8 cellular contexts compared by ENCODE assay signal in genomic region chr17:57892146-57892819, GRCh38. TPM values are rescaled to one million over a fixed set of nuclear protein-coding genes. Genes with fewer than 3 reads are reported as not detected.
DNase-seq lines count a peak whose midpoint lies in the region; ATAC-seq and TF ChIP-seq lines count a peak whose summit lies in the region.

No MANE protein-coding gene starts in this region.

- peak overlapping the region; percentile 64 for H3K4me3 Mint-ChIP-seq in MCF 10A (ENCODE audit: unreplicated experiment)
- H3K4me3 Mint-ChIP-seq in immature natural killer cell = peak overlapping the region in 4 of 5 donors; percentile 16 to 75 (median 46)

- ATAC-seq in GM18868 (IDR thresholded peaks at IDR 0.05; ENCODE audit: unreplicated experiment) = peak; percentile 52
- ATAC-seq in HG02642 (IDR thresholded peaks at IDR 0.05; ENCODE audit: poor library complexity, unreplicated experiment) = no peak

- H3K9me3 Mint-ChIP-seq in MCF 10A (ENCODE audit: unreplicated experiment) = no peaks in the 10 kb centered on the region
- no peaks in the 10 kb centered on the region for H3K9me3 Mint-ChIP-seq in immature natural killer cell

- peak; percentile 56 for DNase-seq in NCI-H2029 treated with DMSO at 0.1 percent for 48 hours (lab: John Stamatoyannopoulos, UW)
- DNase-seq in MCF 10A (ENCODE audit: unreplicated experiment) = peak; percentile 91
- peak; percentile 60 to 69 (median 66) for DNase-seq in immature natural killer cell

- H3K79me2 ChIP-seq in ACC112 (ENCODE audit: control insufficient read depth, insufficient read depth, low read length, unreplicated experiment) = peaks cover 24% of the 10 kb centered on the region

- no peaks in the 10 kb centered on the region for H3K27me3 ChIP-seq in ACC112 (ENCODE audit: insufficient read depth, low read length)

- peak overlapping the region; percentile 97 for H3K27ac ChIP-seq in ACC112 (ENCODE audit: low read depth, low read length)
- peak overlapping the region in 20 of 21 experiments; percentile 41 to 87 (median 83) for H3K27ac ChIP-seq in skin epidermis

- TF ChIP-seq CTCF in WI38 (IDR thresholded peaks at IDR 0.05; ENCODE audit: low read depth, low read length) (peak; percentile 99), MCF 10A (IDR thresholded peaks at IDR 0.05; ENCODE audit: unreplicated experiment) (peak; percentile 96)

- no peaks in the 10 kb centered on the region for H3K27me3 Mint-ChIP-seq in MCF 10A (ENCODE audit: insufficient read depth, unreplicated experiment)
- H3K27me3 Mint-ChIP-seq in immature natural killer cell (ENCODE audit: low read depth in 3 of 3) = peaks cover 0 to 9% (median 0%) of the 10 kb centered on the region in 3 donors

- H3K27ac Mint-ChIP-seq in MCF 10A (ENCODE audit: low read depth, unreplicated experiment) (peak overlapping the region; percentile 87), immature natural killer cell (peak overlapping the region in 2 of 6 donors; percentile 75 to 78)

- no peaks in the 10 kb centered on the region for H3K36me3 ChIP-seq in ACC112 (ENCODE audit: insufficient read depth, low read length)

- peaks cover 41% of the 10 kb centered on the region for H3K4me1 Mint-ChIP-seq in MCF 10A (ENCODE audit: insufficient read depth, unreplicated experiment)
- H3K4me1 Mint-ChIP-seq in immature natural killer cell = peaks cover 13 to 14% of the 10 kb centered on the region in 2 donors

- POLR2A ChIA-PET in MCF 10A (lab: Yijun Ruan, JAX) = interaction anchor here (0.6 to 4.1 kb wide), 16 partner anchors 9 to 104 kb away, joined by 3 to 45 read pairs (median 8); partner anchors contain the start of genes MRPS23 and VEZF1

- CTCF ChIA-PET in MCF 10A (lab: Yijun Ruan, JAX) = interaction anchor here (0.9 to 7.8 kb wide), 14 partner anchors 10 to 110 kb away, joined by 3 to 81 read pairs (median 5); no protein-coding TSS in a partner anchor

- no TSS peak for BruUV-seq in MCF 10A (replicated peaks; lab: Mats Ljungman, UMichigan)

- intact Hi-C loops in MCF 10A (cut with micrococcal nuclease) = loop anchor here (1.0 to 5.0 kb wide), 6 partner anchors 11 to 103 kb away; no protein-coding TSS in a partner anchor

- H2AFZ ChIP-seq in ACC112 (ENCODE audit: low read length, unreplicated experiment) = no peak overlapping the region

- H3K4me1 ChIP-seq in ACC112 (ENCODE audit: control insufficient read depth, insufficient read depth, low read length, unreplicated experiment) = peaks cover 59% of the 10 kb centered on the region

- H3K36me3 Mint-ChIP-seq in MCF 10A (ENCODE audit: insufficient read depth, unreplicated experiment) (no peaks in the 10 kb centered on the region), immature natural killer cell (no peaks in the 10 kb centered on the region)

- H3K4me3 ChIP-seq in ACC112 (ENCODE audit: low read depth, low read length) (peak overlapping the region; percentile 41), WI38 (ENCODE audit: low read depth, low read length) (0 out of 2 replicates have a peak overlapping the region, but pooled peaks have one; percentile 12), skin epidermis (no peak overlapping the region)

RNA-seq across cellular contexts. Expression of gene MRPS23, which starts 42.4 kb away (rescaled TPM):
- 54.1 and 59.3 TPM in 2 replicates for total RNA-seq in MCF 10A (2022)
- 10 to 100 TPM; 38.1 to 42.3 (median 40.5) TPM for polyA plus RNA-seq in immature natural killer cell

Comparison
In these comparisons a context has a peak if more than half of its experiments do, and no peak if none do; other contexts are left out.
1. H3K4me3 ChIP-seq: peak in ACC112 (single experiment) and WI38 (single experiment); none in skin epidermis (0 of 7).
2. Peak in every context shown above with its lines, with median percentiles within 50 percentile points of each other: DNase-seq.